1 cellular context compared by ENCODE assay signal in the genomic region with DNA sequence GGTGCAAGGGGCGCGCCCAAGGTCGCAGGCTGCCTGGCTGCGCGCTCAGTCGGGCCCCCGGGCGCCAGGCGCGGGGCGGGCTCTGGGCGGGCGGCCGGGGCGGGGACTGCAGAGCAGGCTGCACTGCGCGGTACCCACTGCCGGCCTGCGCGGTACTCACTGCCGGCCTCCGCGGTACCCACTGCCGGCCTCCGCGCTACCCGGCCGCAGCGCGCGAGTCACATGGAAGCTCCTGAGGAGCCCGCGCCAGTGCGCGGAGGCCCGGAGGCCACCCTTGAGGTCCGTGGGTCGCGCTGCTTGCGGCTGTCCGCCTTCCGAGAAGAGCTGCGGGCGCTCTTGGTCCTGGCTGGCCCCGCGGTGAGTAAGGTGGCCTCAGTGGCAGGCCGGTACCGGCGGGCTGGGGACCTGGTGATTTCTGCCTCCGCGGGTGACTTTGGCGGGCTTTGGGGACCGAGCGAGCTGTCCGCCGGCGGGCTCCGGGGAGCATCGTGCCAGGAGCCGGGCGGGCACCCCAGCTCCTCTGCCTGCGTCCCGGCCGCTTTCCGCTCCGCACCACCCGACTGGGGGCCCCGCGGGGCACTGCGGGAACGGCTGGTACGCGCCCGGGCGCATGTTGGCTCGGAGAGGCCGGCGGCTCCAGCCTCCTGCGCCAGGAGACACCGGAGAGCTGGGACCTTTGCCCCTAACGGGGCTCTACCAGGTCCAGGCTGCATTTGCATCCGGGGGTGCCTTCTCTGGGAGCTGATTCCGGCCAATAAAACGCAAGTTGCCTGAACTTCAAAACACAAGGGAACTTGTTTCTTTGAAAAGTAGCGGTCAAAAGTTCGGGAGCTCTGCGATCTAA.
TF ChIP-seq lines count a peak whose summit lies in the region.

A gene with protein sequence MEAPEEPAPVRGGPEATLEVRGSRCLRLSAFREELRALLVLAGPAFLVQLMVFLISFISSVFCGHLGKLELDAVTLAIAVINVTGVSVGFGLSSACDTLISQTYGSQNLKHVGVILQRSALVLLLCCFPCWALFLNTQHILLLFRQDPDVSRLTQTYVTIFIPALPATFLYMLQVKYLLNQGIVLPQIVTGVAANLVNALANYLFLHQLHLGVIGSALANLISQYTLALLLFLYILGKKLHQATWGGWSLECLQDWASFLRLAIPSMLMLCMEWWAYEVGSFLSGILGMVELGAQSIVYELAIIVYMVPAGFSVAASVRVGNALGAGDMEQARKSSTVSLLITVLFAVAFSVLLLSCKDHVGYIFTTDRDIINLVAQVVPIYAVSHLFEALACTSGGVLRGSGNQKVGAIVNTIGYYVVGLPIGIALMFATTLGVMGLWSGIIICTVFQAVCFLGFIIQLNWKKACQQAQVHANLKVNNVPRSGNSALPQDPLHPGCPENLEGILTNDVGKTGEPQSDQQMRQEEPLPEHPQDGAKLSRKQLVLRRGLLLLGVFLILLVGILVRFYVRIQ (plus strand): TSS at position 137 of the 844 bp plus-strand sequence. CDS start 86 bp downstream, at position 223.

TF ChIP-seq in HepG2, 621 proteins besides CTCF, POLR2A, EP300 and RAD21 (continued from another document and continues in another):
- no peak for TF ChIP-seq PRPF4 (IDR thresholded peaks at IDR 0.05; ENCODE audit: low read depth, low read length, poor library complexity, severe bottlenecking)
- no peak for TF ChIP-seq BRCA1 (CRISPR knock-in tag; IDR thresholded peaks at IDR 0.05)
- no peak for TF ChIP-seq PHF20 (CRISPR knock-in tag; IDR thresholded peaks at IDR 0.05)
- TF ChIP-seq STAT5B (CRISPR knock-in tag; IDR thresholded peaks at IDR 0.05), result no peak
- no peak for TF ChIP-seq HDAC2 (CRISPR knock-in tag; IDR thresholded peaks at IDR 0.05)
- 0 out of 2 replicates have a peak, but pooled peaks have one; percentile 33 for TF ChIP-seq DR1 (CRISPR knock-in tag; IDR thresholded peaks at IDR 0.05)
- TF ChIP-seq GATAD1 (CRISPR knock-in tag; IDR thresholded peaks at IDR 0.05), result 0 out of 2 replicates have a peak, but pooled peaks have one; percentile 16
- TF ChIP-seq CENPT (CRISPR knock-in tag; IDR thresholded peaks at IDR 0.05; ENCODE audit: low read depth), result no peak
- no peak; the same call in 1 of the 2 replicates for TF ChIP-seq ZSCAN29 (CRISPR knock-in tag; conservative IDR thresholded peaks at IDR 0.05)
- TF ChIP-seq CREM (IDR thresholded peaks at IDR 0.05), result no peak
- no peak for TF ChIP-seq CREM (CRISPR knock-in tag; IDR thresholded peaks at IDR 0.05)
- TF ChIP-seq, protein P1, sequence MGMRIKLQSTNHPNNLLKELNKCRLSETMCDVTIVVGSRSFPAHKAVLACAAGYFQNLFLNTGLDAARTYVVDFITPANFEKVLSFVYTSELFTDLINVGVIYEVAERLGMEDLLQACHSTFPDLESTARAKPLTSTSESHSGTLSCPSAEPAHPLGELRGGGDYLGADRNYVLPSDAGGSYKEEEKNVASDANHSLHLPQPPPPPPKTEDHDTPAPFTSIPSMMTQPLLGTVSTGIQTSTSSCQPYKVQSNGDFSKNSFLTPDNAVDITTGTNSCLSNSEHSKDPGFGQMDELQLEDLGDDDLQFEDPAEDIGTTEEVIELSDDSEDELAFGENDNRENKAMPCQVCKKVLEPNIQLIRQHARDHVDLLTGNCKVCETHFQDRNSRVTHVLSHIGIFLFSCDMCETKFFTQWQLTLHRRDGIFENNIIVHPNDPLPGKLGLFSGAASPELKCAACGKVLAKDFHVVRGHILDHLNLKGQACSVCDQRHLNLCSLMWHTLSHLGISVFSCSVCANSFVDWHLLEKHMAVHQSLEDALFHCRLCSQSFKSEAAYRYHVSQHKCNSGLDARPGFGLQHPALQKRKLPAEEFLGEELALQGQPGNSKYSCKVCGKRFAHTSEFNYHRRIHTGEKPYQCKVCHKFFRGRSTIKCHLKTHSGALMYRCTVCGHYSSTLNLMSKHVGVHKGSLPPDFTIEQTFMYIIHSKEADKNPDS (CRISPR knock-in tag; IDR thresholded peaks at IDR 0.05), result no peak
- TF ChIP-seq SRY (CRISPR knock-in tag; IDR thresholded peaks at IDR 0.05), result no peak
- TF ChIP-seq ETV6 (CRISPR knock-in tag; conservative IDR thresholded peaks at IDR 0.05), result no peak
- no peak; the same call in 1 of the 2 replicates for TF ChIP-seq ZNF138 (CRISPR knock-in tag; IDR thresholded peaks at IDR 0.05; ENCODE audit: low read depth)
- peak; percentile 35; the same call in 1 of the 2 replicates for TF ChIP-seq SALL1 (CRISPR knock-in tag; IDR thresholded peaks at IDR 0.05)
- TF ChIP-seq, protein P2, sequence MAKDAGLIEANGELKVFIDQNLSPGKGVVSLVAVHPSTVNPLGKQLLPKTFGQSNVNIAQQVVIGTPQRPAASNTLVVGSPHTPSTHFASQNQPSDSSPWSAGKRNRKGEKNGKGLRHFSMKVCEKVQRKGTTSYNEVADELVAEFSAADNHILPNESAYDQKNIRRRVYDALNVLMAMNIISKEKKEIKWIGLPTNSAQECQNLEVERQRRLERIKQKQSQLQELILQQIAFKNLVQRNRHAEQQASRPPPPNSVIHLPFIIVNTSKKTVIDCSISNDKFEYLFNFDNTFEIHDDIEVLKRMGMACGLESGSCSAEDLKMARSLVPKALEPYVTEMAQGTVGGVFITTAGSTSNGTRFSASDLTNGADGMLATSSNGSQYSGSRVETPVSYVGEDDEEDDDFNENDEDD (CRISPR knock-in tag; IDR thresholded peaks at IDR 0.05; ENCODE audit: borderline replicate concordance), result peak; percentile 42; the same call in 1 of the 2 replicates
- no peak for TF ChIP-seq DPF2 (CRISPR knock-in tag; IDR thresholded peaks at IDR 0.05; ENCODE audit: borderline replicate concordance, low read depth)
- TF ChIP-seq MEIS2 (CRISPR knock-in tag; IDR thresholded peaks at IDR 0.05), result no peak; the same call in 1 of the 2 replicates
- TF ChIP-seq NAIF1 (CRISPR knock-in tag; IDR thresholded peaks at IDR 0.05; ENCODE audit: borderline replicate concordance), result no peak
- TF ChIP-seq GTF3A (CRISPR knock-in tag; conservative IDR thresholded peaks at IDR 0.05), result no peak
- TF ChIP-seq, protein P3, sequence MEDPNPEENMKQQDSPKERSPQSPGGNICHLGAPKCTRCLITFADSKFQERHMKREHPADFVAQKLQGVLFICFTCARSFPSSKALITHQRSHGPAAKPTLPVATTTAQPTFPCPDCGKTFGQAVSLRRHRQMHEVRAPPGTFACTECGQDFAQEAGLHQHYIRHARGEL (CRISPR knock-in tag; IDR thresholded peaks at IDR 0.05), result no peak
- no peak for TF ChIP-seq ZNF7 (CRISPR knock-in tag; IDR thresholded peaks at IDR 0.05)
- TF ChIP-seq, protein P4, sequence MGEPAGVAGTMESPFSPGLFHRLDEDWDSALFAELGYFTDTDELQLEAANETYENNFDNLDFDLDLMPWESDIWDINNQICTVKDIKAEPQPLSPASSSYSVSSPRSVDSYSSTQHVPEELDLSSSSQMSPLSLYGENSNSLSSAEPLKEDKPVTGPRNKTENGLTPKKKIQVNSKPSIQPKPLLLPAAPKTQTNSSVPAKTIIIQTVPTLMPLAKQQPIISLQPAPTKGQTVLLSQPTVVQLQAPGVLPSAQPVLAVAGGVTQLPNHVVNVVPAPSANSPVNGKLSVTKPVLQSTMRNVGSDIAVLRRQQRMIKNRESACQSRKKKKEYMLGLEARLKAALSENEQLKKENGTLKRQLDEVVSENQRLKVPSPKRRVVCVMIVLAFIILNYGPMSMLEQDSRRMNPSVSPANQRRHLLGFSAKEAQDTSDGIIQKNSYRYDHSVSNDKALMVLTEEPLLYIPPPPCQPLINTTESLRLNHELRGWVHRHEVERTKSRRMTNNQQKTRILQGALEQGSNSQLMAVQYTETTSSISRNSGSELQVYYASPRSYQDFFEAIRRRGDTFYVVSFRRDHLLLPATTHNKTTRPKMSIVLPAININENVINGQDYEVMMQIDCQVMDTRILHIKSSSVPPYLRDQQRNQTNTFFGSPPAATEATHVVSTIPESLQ (CRISPR knock-in tag; conservative IDR thresholded peaks at IDR 0.05), result no peak
- TF ChIP-seq, protein P5, sequence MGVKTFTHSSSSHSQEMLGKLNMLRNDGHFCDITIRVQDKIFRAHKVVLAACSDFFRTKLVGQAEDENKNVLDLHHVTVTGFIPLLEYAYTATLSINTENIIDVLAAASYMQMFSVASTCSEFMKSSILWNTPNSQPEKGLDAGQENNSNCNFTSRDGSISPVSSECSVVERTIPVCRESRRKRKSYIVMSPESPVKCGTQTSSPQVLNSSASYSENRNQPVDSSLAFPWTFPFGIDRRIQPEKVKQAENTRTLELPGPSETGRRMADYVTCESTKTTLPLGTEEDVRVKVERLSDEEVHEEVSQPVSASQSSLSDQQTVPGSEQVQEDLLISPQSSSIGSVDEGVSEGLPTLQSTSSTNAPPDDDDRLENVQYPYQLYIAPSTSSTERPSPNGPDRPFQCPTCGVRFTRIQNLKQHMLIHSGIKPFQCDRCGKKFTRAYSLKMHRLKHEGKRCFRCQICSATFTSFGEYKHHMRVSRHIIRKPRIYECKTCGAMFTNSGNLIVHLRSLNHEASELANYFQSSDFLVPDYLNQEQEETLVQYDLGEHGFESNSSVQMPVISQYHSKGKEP (CRISPR knock-in tag; IDR thresholded peaks at IDR 0.05), result no peak
- TF ChIP-seq, protein P6, sequence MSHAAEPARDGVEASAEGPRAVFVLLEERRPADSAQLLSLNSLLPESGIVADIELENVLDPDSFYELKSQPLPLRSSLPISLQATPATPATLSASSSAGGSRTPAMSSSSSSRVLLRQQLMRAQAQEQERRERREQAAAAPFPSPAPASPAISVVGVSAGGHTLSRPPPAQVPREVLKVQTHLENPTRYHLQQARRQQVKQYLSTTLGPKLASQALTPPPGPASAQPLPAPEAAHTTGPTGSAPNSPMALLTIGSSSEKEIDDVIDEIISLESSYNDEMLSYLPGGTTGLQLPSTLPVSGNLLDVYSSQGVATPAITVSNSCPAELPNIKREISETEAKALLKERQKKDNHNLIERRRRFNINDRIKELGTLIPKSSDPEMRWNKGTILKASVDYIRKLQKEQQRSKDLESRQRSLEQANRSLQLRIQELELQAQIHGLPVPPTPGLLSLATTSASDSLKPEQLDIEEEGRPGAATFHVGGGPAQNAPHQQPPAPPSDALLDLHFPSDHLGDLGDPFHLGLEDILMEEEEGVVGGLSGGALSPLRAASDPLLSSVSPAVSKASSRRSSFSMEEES (CRISPR knock-in tag; IDR thresholded peaks at IDR 0.05), result no peak
- no peak for TF ChIP-seq SRSF9 (IDR thresholded peaks at IDR 0.05; ENCODE audit: borderline replicate concordance, insufficient read depth, low read depth, low read length, poor library complexity, severe bottlenecking)
- no peak for TF ChIP-seq LCORL (IDR thresholded peaks at IDR 0.05)
- peak; percentile 44; the same call in 1 of the 2 replicates for TF ChIP-seq LCORL (CRISPR knock-in tag; IDR thresholded peaks at IDR 0.05)
- no peak for TF ChIP-seq ZNF331 (CRISPR knock-in tag; IDR thresholded peaks at IDR 0.05)
- TF ChIP-seq, protein P7, sequence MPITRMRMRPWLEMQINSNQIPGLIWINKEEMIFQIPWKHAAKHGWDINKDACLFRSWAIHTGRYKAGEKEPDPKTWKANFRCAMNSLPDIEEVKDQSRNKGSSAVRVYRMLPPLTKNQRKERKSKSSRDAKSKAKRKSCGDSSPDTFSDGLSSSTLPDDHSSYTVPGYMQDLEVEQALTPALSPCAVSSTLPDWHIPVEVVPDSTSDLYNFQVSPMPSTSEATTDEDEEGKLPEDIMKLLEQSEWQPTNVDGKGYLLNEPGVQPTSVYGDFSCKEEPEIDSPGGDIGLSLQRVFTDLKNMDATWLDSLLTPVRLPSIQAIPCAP (CRISPR knock-in tag; IDR thresholded peaks at IDR 0.05; ENCODE audit: low read depth), result no peak
- no peak for TF ChIP-seq MTF1 (CRISPR knock-in tag; IDR thresholded peaks at IDR 0.05)
- TF ChIP-seq NR2F6 (IDR thresholded peaks at IDR 0.05), result peak; percentile 44; the same call in 1 of the 2 replicates
- peak; percentile 45; the same call in 1 of the 2 replicates for TF ChIP-seq NR2F6 (CRISPR knock-in tag; IDR thresholded peaks at IDR 0.05)
- TF ChIP-seq FOXP1 (IDR thresholded peaks at IDR 0.05), result no peak
- no peak for TF ChIP-seq FOXP1 (CRISPR knock-in tag; IDR thresholded peaks at IDR 0.05)
- TF ChIP-seq ZNF451 (CRISPR knock-in tag; IDR thresholded peaks at IDR 0.05), result no peak; the same call in 1 of the 2 replicates
- no peak for TF ChIP-seq MAF1 (CRISPR knock-in tag; IDR thresholded peaks at IDR 0.05; ENCODE audit: borderline replicate concordance)
- TF ChIP-seq FOXM1 (CRISPR knock-in tag; IDR thresholded peaks at IDR 0.05), result no peak
- TF ChIP-seq NCOA5 (CRISPR knock-in tag; IDR thresholded peaks at IDR 0.05), result no peak
- TF ChIP-seq KLF12 (CRISPR knock-in tag; IDR thresholded peaks at IDR 0.05; ENCODE audit: borderline replicate concordance), result no peak
- TF ChIP-seq, protein P8, sequence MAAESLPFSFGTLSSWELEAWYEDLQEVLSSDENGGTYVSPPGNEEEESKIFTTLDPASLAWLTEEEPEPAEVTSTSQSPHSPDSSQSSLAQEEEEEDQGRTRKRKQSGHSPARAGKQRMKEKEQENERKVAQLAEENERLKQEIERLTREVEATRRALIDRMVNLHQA (CRISPR knock-in tag; IDR thresholded peaks at IDR 0.05), result no peak
- TF ChIP-seq TBP (CRISPR knock-in tag; IDR thresholded peaks at IDR 0.05), result no peak
- TF ChIP-seq TCF7L2 (IDR thresholded peaks at IDR 0.05; ENCODE audit: low read depth, low read length), result no peak
- no peak for TF ChIP-seq ZFP90 (CRISPR knock-in tag; IDR thresholded peaks at IDR 0.05; ENCODE audit: borderline replicate concordance)
- TF ChIP-seq, protein P9, sequence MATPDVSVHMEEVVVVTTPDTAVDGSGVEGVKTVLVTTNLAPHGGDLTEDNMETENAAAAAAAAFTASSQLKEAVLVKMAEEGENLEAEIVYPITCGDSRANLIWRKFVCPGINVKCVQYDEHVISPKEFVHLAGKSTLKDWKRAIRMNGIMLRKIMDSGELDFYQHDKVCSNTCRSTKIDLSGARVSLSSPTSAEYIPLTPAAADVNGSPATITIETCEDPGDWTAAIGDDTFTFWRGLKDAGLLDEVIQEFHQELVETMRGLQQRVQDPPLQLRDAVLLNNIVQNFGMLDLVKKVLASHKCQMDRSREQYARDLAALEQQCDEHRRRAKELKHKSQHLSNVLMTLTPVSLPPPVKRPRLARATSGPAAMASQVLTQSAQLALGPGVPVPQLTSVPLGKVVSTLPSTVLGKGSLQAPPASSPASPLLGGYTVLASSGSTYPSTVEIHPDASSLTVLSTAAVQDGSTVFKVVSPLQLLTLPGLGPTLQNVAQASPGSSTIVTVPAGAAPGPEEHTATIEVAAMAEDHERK (CRISPR knock-in tag; IDR thresholded peaks at IDR 0.05; ENCODE audit: low read depth), result no peak
- TF ChIP-seq, protein P10, sequence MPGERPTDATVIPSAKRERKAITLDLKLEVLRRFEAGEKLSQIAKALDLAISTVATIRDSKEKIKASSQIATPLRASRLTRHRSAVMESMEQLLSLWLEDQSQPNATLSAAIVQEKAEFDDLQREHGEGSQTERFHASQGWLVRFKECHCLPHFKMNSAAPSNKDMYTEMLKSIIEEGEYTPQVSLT (CRISPR knock-in tag; IDR thresholded peaks at IDR 0.05; ENCODE audit: borderline replicate concordance, low read depth), result no peak
- no peak for TF ChIP-seq JARID2 (CRISPR knock-in tag; IDR thresholded peaks at IDR 0.05; ENCODE audit: insufficient replicate concordance)
- TF ChIP-seq ZNF713 (CRISPR knock-in tag; IDR thresholded peaks at IDR 0.05), result no peak
- peak; percentile 18 for TF ChIP-seq ESRRA (CRISPR knock-in tag; IDR thresholded peaks at IDR 0.05; ENCODE audit: low read depth)
- TF ChIP-seq ZNF589 (CRISPR knock-in tag; conservative IDR thresholded peaks at IDR 0.05), result no peak
- no peak for TF ChIP-seq POLR2AphosphoS2 (IDR thresholded peaks at IDR 0.05; ENCODE audit: low read depth, low read length)
- TF ChIP-seq ZNF446 (CRISPR knock-in tag; IDR thresholded peaks at IDR 0.05), result no peak; the same call in 1 of the 2 replicates
- TF ChIP-seq ZNF672 (CRISPR knock-in tag; IDR thresholded peaks at IDR 0.05), result no peak; the same call in 1 of the 2 replicates
- no peak for TF ChIP-seq ZNF260 (CRISPR knock-in tag; IDR thresholded peaks at IDR 0.05; ENCODE audit: borderline replicate concordance, low read depth)
- no peak for TF ChIP-seq BHLHE40 (IDR thresholded peaks at IDR 0.05; ENCODE audit: low read length)
- no peak for TF ChIP-seq ZNF382 (CRISPR knock-in tag; IDR thresholded peaks at IDR 0.05; ENCODE audit: borderline replicate concordance)
